In the genomic region with DNA sequence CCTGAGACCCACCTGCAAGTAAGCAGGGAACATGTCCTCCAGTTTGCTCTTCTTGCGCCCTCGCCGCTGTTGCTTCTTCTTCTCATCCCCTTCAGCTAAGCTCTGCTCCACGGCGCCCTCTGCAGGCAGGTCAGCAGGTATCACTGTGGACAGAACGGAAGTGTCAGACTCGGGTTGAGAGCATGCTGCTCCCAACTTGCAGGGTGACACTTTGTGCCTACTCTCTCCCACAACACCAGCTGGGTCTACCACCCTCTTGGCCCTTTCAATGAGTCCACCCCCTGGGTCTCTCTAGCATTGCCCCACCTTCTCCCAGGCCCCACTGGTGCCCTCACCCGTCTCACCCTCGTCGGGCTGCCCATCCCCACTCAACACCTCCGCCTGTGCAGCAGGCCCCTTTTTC, we compare ENCODE assay signal across 8 cellular contexts. TPM values are rescaled to one million over a fixed set of nuclear protein-coding genes. Genes with fewer than 3 reads are reported as not detected.
DNase-seq lines count a peak whose midpoint lies in the region; ATAC-seq and TF ChIP-seq lines count a peak whose summit lies in the region.

No MANE protein-coding gene starts in this region.

- H3K36me3 Mint-ChIP-seq in activated T-cell treated with anti-CD3 and anti-CD28 coated beads, Interleukin-2, amount 50 U/mL, for 4 hours (ENCODE audit: insufficient read depth) = peaks cover 46% of the 10 kb centered on the region
- peaks cover 29% of the 10 kb centered on the region for H3K36me3 Mint-ChIP-seq in type B pancreatic cell

- no peaks in the 10 kb centered on the region for H3K4me1 ChIP-seq in Panc1 (ENCODE audit: control insufficient read depth, insufficient read depth, low read length)
- H3K4me1 ChIP-seq in osteoblast (ENCODE audit: insufficient read depth, low read length) = no peaks in the 10 kb centered on the region

- POLR2A ChIA-PET in Panc1 (lab: Charles Lee) = no interaction called here

- peak; percentile 52 for DNase-seq in ACHN
- DNase-seq in GM13977 (ENCODE audit: low spot score) = peak; percentile 88
- DNase-seq in Panc1 (ENCODE audit: low read depth, low spot score) = no peak
- DNase-seq in activated T-cell treated with anti-CD3 and anti-CD28 coated beads, Interleukin-2, amount 50 U/mL, for 4 hours = peak; percentile 79
- DNase-seq in fibroblast of pulmonary artery (ENCODE audit: low read depth) = peak; percentile 66
- peak; percentile 96 for DNase-seq in osteoblast (ENCODE audit: insufficient read length, low spot score, missing footprints)
- no peak for DNase-seq in type B pancreatic cell (ENCODE audit: extremely low spot score, unreplicated experiment)
- no peak for DNase-seq in NCI-H774 (lab: John Stamatoyannopoulos, UW)

- no peak overlapping the region for H3K27ac Mint-ChIP-seq in type B pancreatic cell

- H3K9me3 Mint-ChIP-seq in activated T-cell treated with anti-CD3 and anti-CD28 coated beads, Interleukin-2, amount 50 U/mL, for 4 hours = no peaks in the 10 kb centered on the region
- no peaks in the 10 kb centered on the region for H3K9me3 Mint-ChIP-seq in type B pancreatic cell

- H3K4me3 Mint-ChIP-seq in activated T-cell treated with anti-CD3 and anti-CD28 coated beads, Interleukin-2, amount 50 U/mL, for 4 hours = no peak overlapping the region
- H3K4me3 Mint-ChIP-seq in type B pancreatic cell = no peak overlapping the region

- CTCF ChIA-PET in Panc1 (lab: Charles Lee) = interaction anchor here (0.6 to 1.6 kb wide), 3 partner anchors 14 to 532 kb away, joined by 3 to 6 read pairs (median 3); no protein-coding TSS in a partner anchor

- peaks cover 36% of the 10 kb centered on the region for H4K20me1 ChIP-seq in osteoblast (ENCODE audit: insufficient read depth, low read length)

- BruUV-seq in Panc1 (replicated peaks; lab: Mats Ljungman, UMichigan) = TSS peak; percentile 36

- no peaks in the 10 kb centered on the region for H3K9me3 ChIP-seq in Panc1 (ENCODE audit: control insufficient read depth, insufficient read depth, low read depth, low read length)
- H3K9me3 ChIP-seq in osteoblast (ENCODE audit: low read depth, low read length) = no peaks in the 10 kb centered on the region

- no peak overlapping the region for H3K27ac ChIP-seq in Panc1 (ENCODE audit: low read length)
- H3K27ac ChIP-seq in osteoblast (ENCODE audit: low read depth, low read length) = no peak overlapping the region

- TF ChIP-seq CTCF in GM13977 (IDR thresholded peaks at IDR 0.05; ENCODE audit: extremely low read depth, insufficient read depth, missing control alignments) (peak; percentile 80), Panc1 (IDR thresholded peaks at IDR 0.05) (peak; percentile 87; the same call in 1 of the 2 replicates), fibroblast of pulmonary artery (IDR thresholded peaks at IDR 0.05; ENCODE audit: low read length, missing control alignments) (peak; percentile 76), osteoblast (IDR thresholded peaks at IDR 0.05; ENCODE audit: extremely low read depth, low read depth, low read length) (peak; percentile 78), type B pancreatic cell (conservative IDR thresholded peaks at IDR 0.05) (peak; percentile 75)

- H3K36me3 ChIP-seq in Panc1 (ENCODE audit: control insufficient read depth, insufficient read depth, low read length) (peaks cover 37% of the 10 kb centered on the region), osteoblast (ENCODE audit: insufficient read depth, low read length) (peaks cover 89% of the 10 kb centered on the region)

- in situ Hi-C loops in ACHN (cut with HindIII; ENCODE audit: low pct_ligation_motif_present, low pct_unique_long_range_greater_than_20kb, low sequenced_read_pairs) = no loop called here
- in situ Hi-C loops in GM13977 (cut with MboI; ENCODE audit: low pct_unique_long_range_greater_than_20kb, low sequenced_read_pairs, unreplicated experiment) = no loop called here
- in situ Hi-C loops in Panc1 (cut with HindIII; ENCODE audit: low pct_unique_long_range_greater_than_20kb, low sequenced_read_pairs) = no loop called here

- H3K4me3 ChIP-seq in Panc1 (ENCODE audit: low read depth in 2 of 2, low read length in 2 of 2) (no peak overlapping the region), fibroblast of pulmonary artery (replicated peaks; ENCODE audit: low read depth, low read length) (no peak overlapping the region), osteoblast (ENCODE audit: insufficient read depth, low read length) (no peak overlapping the region)

- H3K27me3 ChIP-seq in Panc1 (ENCODE audit: control insufficient read depth, insufficient read depth, low read length) = no peaks in the 10 kb centered on the region
- no peaks in the 10 kb centered on the region for H3K27me3 ChIP-seq in osteoblast (ENCODE audit: insufficient read depth, low read length)

- intact Hi-C loops in Panc1 (cut with micrococcal nuclease; ENCODE audit: unreplicated experiment) = no loop called here

- no peaks in the 10 kb centered on the region for H3K4me1 Mint-ChIP-seq in activated T-cell treated with anti-CD3 and anti-CD28 coated beads, Interleukin-2, amount 50 U/mL, for 4 hours (ENCODE audit: low read depth)
- H3K4me1 Mint-ChIP-seq in type B pancreatic cell (ENCODE audit: unreplicated experiment) = no peaks in the 10 kb centered on the region

- no peak for ATAC-seq in Panc1
- ATAC-seq in activated T-cell treated with anti-CD3 and anti-CD28 coated beads, Interleukin-2, amount 50 U/mL, for 4 hours = peak; percentile 83 to 84

- no peaks in the 10 kb centered on the region for H3K27me3 Mint-ChIP-seq in activated T-cell treated with anti-CD3 and anti-CD28 coated beads, Interleukin-2, amount 50 U/mL, for 4 hours (ENCODE audit: low read depth)
- H3K27me3 Mint-ChIP-seq in type B pancreatic cell = no peaks in the 10 kb centered on the region

- no peak overlapping the region for H3K4me2 ChIP-seq in osteoblast (ENCODE audit: insufficient read depth, low read length)

- peaks cover 15% of the 10 kb centered on the region for H3K79me2 ChIP-seq in osteoblast (ENCODE audit: insufficient read depth, low read length)

- no peak overlapping the region for H2AFZ ChIP-seq in osteoblast (ENCODE audit: low read length)

RNA-seq across cellular contexts. Expression of gene KMT2D, which starts 16.7 kb away (rescaled TPM):
- 64.7 TPM for total RNA-seq in Panc1 (2021; ENCODE audit: unreplicated experiment)
- 49.9 TPM for polyA plus RNA-seq in Panc1 (2012; ENCODE audit: insufficient read length)
- 100 to 1,000 TPM; 102 to 106 (median 105) TPM for total RNA-seq in activated T-cell treated with anti-CD3 and anti-CD28 coated beads, Interleukin-2, amount 50 U/mL, for 4 hours
- total RNA-seq in osteoblast = 24.6 and 28.6 TPM in 2 replicates
- total RNA-seq in type B pancreatic cell (ENCODE audit: low replicate concordance) = 95.4 and 97.6 TPM in 2 replicates

RNA-seq across cellular contexts. Expression of gene PRKAG1, which starts 25.3 kb away (rescaled TPM):
- total RNA-seq in Panc1 (2021; ENCODE audit: unreplicated experiment) (57.3 TPM), osteoblast (81.3 and 89.0 TPM in 2 replicates), type B pancreatic cell (ENCODE audit: low replicate concordance) (58.7 and 66.3 TPM in 2 replicates)
- polyA plus RNA-seq in Panc1 (2012; ENCODE audit: insufficient read length) = 55.5 TPM
- total RNA-seq in activated T-cell treated with anti-CD3 and anti-CD28 coated beads, Interleukin-2, amount 50 U/mL, for 4 hours = 10 to 100 TPM; 68.1 to 70.6 (median 68.4) TPM

RNA-seq across cellular contexts. Expression of gene RHEBL1, which starts 25.9 kb away (rescaled TPM):
- total RNA-seq in Panc1 (2021; ENCODE audit: unreplicated experiment) = 4.7 TPM
- polyA plus RNA-seq in Panc1 (2012; ENCODE audit: insufficient read length) = 5.1 TPM
- total RNA-seq in activated T-cell treated with anti-CD3 and anti-CD28 coated beads, Interleukin-2, amount 50 U/mL, for 4 hours = 1 to 10 TPM; 4.5 to 5.2 (median 4.5) TPM
- 0.72 and 0.88 TPM in 2 replicates for total RNA-seq in osteoblast
- total RNA-seq in type B pancreatic cell (ENCODE audit: low replicate concordance) = 0.88 and 1.8 TPM in 2 replicates

RNA-seq across cellular contexts. Expression of gene DDN, which starts 44.7 kb away (rescaled TPM):
- total RNA-seq in Panc1 (2021; ENCODE audit: unreplicated experiment) = 0.51 TPM
- 0.30 TPM for polyA plus RNA-seq in Panc1 (2012; ENCODE audit: insufficient read length)
- total RNA-seq in activated T-cell treated with anti-CD3 and anti-CD28 coated beads, Interleukin-2, amount 50 U/mL, for 4 hours = 1 to 10 TPM in 2 of 3 donors, under 1 TPM in 1; 0.57 to 1.4 (median 1.2) TPM
- under 0.01 and 0.29 TPM in 2 replicates for total RNA-seq in osteoblast
- total RNA-seq in type B pancreatic cell (ENCODE audit: low replicate concordance) = 0.45 and 8.8 TPM in 2 replicates

RNA-seq across cellular contexts. Expression of gene DHH, which starts 50.7 kb away (rescaled TPM):
- total RNA-seq in Panc1 (2021; ENCODE audit: unreplicated experiment) (1.9 TPM), osteoblast (under 0.01 TPM in 1 of 2 replicates, not detected in the other), type B pancreatic cell (ENCODE audit: low replicate concordance) (0.56 TPM in 1 of 2 replicates, not detected in the other)
- 2.1 TPM for polyA plus RNA-seq in Panc1 (2012; ENCODE audit: insufficient read length)
- total RNA-seq in activated T-cell treated with anti-CD3 and anti-CD28 coated beads, Interleukin-2, amount 50 U/mL, for 4 hours = under 1 TPM in 1 of 3 donors, not detected in 2; 0.11 TPM

Comparison
In these comparisons a context has a peak if more than half of its experiments do, and no peak if none do; other contexts are left out.
1. DNase-seq: peak in ACHN (single experiment), GM13977 (single experiment), activated T-cell treated with anti-CD3 and anti-CD28 coated beads, Interleukin-2, amount 50 U/mL, for 4 hours (single experiment), fibroblast of pulmonary artery (single experiment) and osteoblast (single experiment); none in Panc1 (single experiment), type B pancreatic cell (single experiment) and NCI-H774 (single experiment).
2. Peak in every context shown above with its lines, with median percentiles within 50 percentile points of each other: CTCF ChIP-seq.